Comparison of ENCODE assay signal across 16 cellular contexts in genomic region chr6:79224005-79224404, GRCh38. TPM values are rescaled to one million over a fixed set of nuclear protein-coding genes. Genes with fewer than 3 reads are reported as not detected.
DNase-seq lines count a peak whose midpoint lies in the region; ATAC-seq and TF ChIP-seq lines count a peak whose summit lies in the region.
"Had no signal": no experiment of that assay in that cellular context is flagged by ENCODE, and none has a peak within 500 bp of the region (broad histone marks: within the 10 kb centered on the region; RNA-seq: fewer than 3 reads in every experiment).

No MANE protein-coding gene starts in this region.

- intact Hi-C loops in Calu3 (cut with micrococcal nuclease; ENCODE audit: unreplicated experiment) = no loop called here
- intact Hi-C loops in left lung (cut with DNase I) = no loop called here

- no peaks in the 10 kb centered on the region for H3K9me3 ChIP-seq in left lung
- H3K9me3 ChIP-seq: BLaER1, HAP-1 had no signal

- H3K36me3 Mint-ChIP-seq in Calu3 (ENCODE audit: insufficient read depth, unreplicated experiment) (peaks cover 5% of the 10 kb centered on the region), glutamatergic neuron (ENCODE audit: unreplicated experiment) (no peaks in the 10 kb centered on the region), progenitor cell of endocrine pancreas (ENCODE audit: insufficient read depth) (peaks cover 15% of the 10 kb centered on the region), osteocyte (ENCODE audit: unreplicated experiment) (peaks cover 4% of the 10 kb centered on the region)

- H3K27me3 ChIP-seq in left lung = no peaks in the 10 kb centered on the region
- H3K27me3 ChIP-seq: BLaER1 had no signal

- TF ChIP-seq CTCF in Calu3 (IDR thresholded peaks at IDR 0.05; ENCODE audit: unreplicated experiment) (no peak), glutamatergic neuron (IDR thresholded peaks at IDR 0.05; ENCODE audit: partially characterized antibody, unreplicated experiment) (no peak), left lung (IDR thresholded peaks at IDR 0.05) (no peak), progenitor cell of endocrine pancreas (IDR thresholded peaks at IDR 0.05; ENCODE audit: unreplicated experiment) (no peak), osteocyte (IDR thresholded peaks at IDR 0.05) (no peak)

- CTCF ChIA-PET in Calu3 (lab: Charles Lee) = no interaction called here

- H3K36me3 ChIP-seq in left lung = no peaks in the 10 kb centered on the region
- H3K36me3 ChIP-seq: BLaER1, HAP-1 had no signal

- no peak overlapping the region for H3K27ac ChIP-seq in left lung
- H3K27ac ChIP-seq: BLaER1 had no signal

- H3K4me1 Mint-ChIP-seq in Calu3 (ENCODE audit: low read depth, unreplicated experiment) (peaks cover 56% of the 10 kb centered on the region), glutamatergic neuron (ENCODE audit: low read depth, unreplicated experiment) (no peaks in the 10 kb centered on the region), progenitor cell of endocrine pancreas (ENCODE audit: low read depth) (peaks cover 26% of the 10 kb centered on the region), osteocyte (ENCODE audit: unreplicated experiment) (no peaks in the 10 kb centered on the region)

- H3K27me3 Mint-ChIP-seq in Calu3 (ENCODE audit: unreplicated experiment) (no peaks in the 10 kb centered on the region), glutamatergic neuron (ENCODE audit: unreplicated experiment) (no peaks in the 10 kb centered on the region), progenitor cell of endocrine pancreas (no peaks in the 10 kb centered on the region), osteocyte (ENCODE audit: unreplicated experiment) (no peaks in the 10 kb centered on the region)
- H3K27me3 Mint-ChIP-seq: CD8-positive, alpha-beta memory T cell had no signal

- no peak overlapping the region for H3K4me3 ChIP-seq in left lung
- H3K4me3 ChIP-seq: BLaER1, GM12878, HAP-1 had no signal

- H3K27ac Mint-ChIP-seq in Calu3 (ENCODE audit: unreplicated experiment) (peak overlapping the region; percentile 63), glutamatergic neuron (ENCODE audit: unreplicated experiment) (peak overlapping the region; percentile 4), progenitor cell of endocrine pancreas (peak overlapping the region; percentile 14), osteocyte (ENCODE audit: unreplicated experiment) (no peak overlapping the region)

- peak overlapping the region; percentile 15 for H3K4me3 Mint-ChIP-seq in Calu3 (ENCODE audit: low read depth, unreplicated experiment)
- H3K4me3 Mint-ChIP-seq in glutamatergic neuron (ENCODE audit: unreplicated experiment) = no peak overlapping the region
- no peak overlapping the region for H3K4me3 Mint-ChIP-seq in progenitor cell of endocrine pancreas (ENCODE audit: low read depth)
- H3K4me3 Mint-ChIP-seq in osteocyte (ENCODE audit: unreplicated experiment) = no peak overlapping the region
- H3K4me3 Mint-ChIP-seq: CD8-positive, alpha-beta memory T cell had no signal

- no peaks in the 10 kb centered on the region for H3K9me3 Mint-ChIP-seq in Calu3 (ENCODE audit: low read depth, unreplicated experiment)
- no peaks in the 10 kb centered on the region for H3K9me3 Mint-ChIP-seq in glutamatergic neuron (ENCODE audit: unreplicated experiment)
- peaks cover 13% of the 10 kb centered on the region for H3K9me3 Mint-ChIP-seq in progenitor cell of endocrine pancreas (ENCODE audit: low read depth)
- H3K9me3 Mint-ChIP-seq in osteocyte (ENCODE audit: unreplicated experiment) = peaks cover 1% of the 10 kb centered on the region

- DNase-seq in Calu3 (no peak), glutamatergic neuron (no peak), left lung (no peak), progenitor cell of endocrine pancreas (ENCODE audit: low spot score, unreplicated experiment) (no peak), osteocyte (ENCODE audit: extremely low spot score, unreplicated experiment) (no peak), activated T-cell treated with anti-CD3 and anti-CD28 coated beads for 4 hours (no peak), iPS-NIHi7 (ENCODE audit: extremely low spot score) (no peak)
- no peak for DNase-seq in activated effector memory CD4-positive, alpha-beta T cell treated with anti-CD3 and anti-CD28 coated beads, Interleukin-2, amount 50 U/mL, for 16 hours
- DNase-seq: 8988T; AML-193; CD8-positive, alpha-beta memory T cell; DMS79; GOT3 had no signal

- H3K4me1 ChIP-seq in left lung = no peaks in the 10 kb centered on the region
- H3K4me1 ChIP-seq: BLaER1 had no signal

- peak; percentile 79 for ATAC-seq in left lung
- ATAC-seq: GM12878 had no signal

- BruUV-seq in Calu3 (replicated peaks; lab: Mats Ljungman, UMichigan) = no TSS peak

RNA-seq across cellular contexts. Expression of gene HMGN3, which starts 10.5 kb away (rescaled TPM):
- 89.2 and 104 TPM in 2 replicates for total RNA-seq in Calu3 (2022)
- 43.0 TPM for total RNA-seq in glutamatergic neuron (ENCODE audit: unreplicated experiment)
- total RNA-seq in left lung = 100 to 1,000 TPM; 106 to 114 TPM
- 150 and 153 TPM in 2 replicates for total RNA-seq in progenitor cell of endocrine pancreas
- total RNA-seq in osteocyte = 50.1 and 55.0 TPM in 2 replicates
